ENCODE assay signal across 24 cellular contexts in genomic region chr2:46193855-46194254, GRCh38.
"Had no signal": no experiment of that assay in that cellular context is flagged by ENCODE, and none has a peak within 500 bp of the region (broad histone marks: within the 10 kb centered on the region; RNA-seq: fewer than 3 reads in every experiment).

No MANE protein-coding gene starts in this region.

- H3K9me3 ChIP-seq: ascending aorta, breast epithelium, colonic mucosa had no signal

- H3K4me1 ChIP-seq: breast epithelium, colonic mucosa had no signal

- H3K4me3 ChIP-seq: ascending aorta, breast epithelium, cardiac muscle cell, colonic mucosa had no signal

- DNase-seq: activated CD4-positive, alpha-beta memory T cell treated with anti-CD3 and anti-CD28 coated beads for 36 hours; activated CD4-positive, alpha-beta T cell treated with anti-CD3 and anti-CD28 coated beads for 36 hours; activated CD4-positive, CD25-positive, alpha-beta regulatory T cell; activated CD4-positive, CD25-positive, alpha-beta regulatory T cell treated with anti-CD3 and anti-CD28 coated beads, Interleukin-2, amount 50 U/mL, for 72 hours; activated CD8-positive, alpha-beta memory T cell treated with anti-CD3 and anti-CD28 coated beads, Interleukin-2, amount 50 U/mL, for 48 hours; activated CD8-positive, alpha-beta T cell treated with anti-CD3 and anti-CD28 coated beads, Interleukin-2, amount 10 ng/mL, durations not matched to agents 7 days and 5 days; activated gamma-delta T cell; activated naive CD4-positive, alpha-beta T cell; activated naive CD4-positive, alpha-beta T cell treated with anti-CD3 and anti-CD28 coated beads, Interleukin-2, amount 10 ng/mL, durations not matched to agents 7 days and 5 days; activated naive CD8-positive, alpha-beta T cell treated with anti-CD3 and anti-CD28 coated beads, Interleukin-2, amount 10 ng/mL, durations not matched to agents 7 days and 5 days; activated T-cell treated with anti-CD3 and anti-CD28 coated beads for 4 hours; activated T-cell treated with anti-CD3 and anti-CD28 coated beads, Interleukin-2, amount 50 U/mL, for 24 hours; activated T-cell treated with anti-CD3 and anti-CD28 coated beads, Interleukin-2, amount 50 U/mL, for 72 hours; central memory CD4-positive, alpha-beta T cell; cerebellar nuclear complex; effector CD8-positive, alpha-beta T cell; foreskin fibroblast; T-helper 1 cell; T-helper 17 cell had no signal

- H3K27me3 ChIP-seq: ascending aorta, breast epithelium, cardiac muscle cell, colonic mucosa had no signal

- H3K27ac ChIP-seq: ascending aorta, breast epithelium, cardiac muscle cell, colonic mucosa, epithelial cell of prostate had no signal

- H3K36me3 ChIP-seq: ascending aorta, breast epithelium, cardiac muscle cell, colonic mucosa had no signal
